Comparison of ENCODE assay signal across 14 cellular contexts in the genomic region with DNA sequence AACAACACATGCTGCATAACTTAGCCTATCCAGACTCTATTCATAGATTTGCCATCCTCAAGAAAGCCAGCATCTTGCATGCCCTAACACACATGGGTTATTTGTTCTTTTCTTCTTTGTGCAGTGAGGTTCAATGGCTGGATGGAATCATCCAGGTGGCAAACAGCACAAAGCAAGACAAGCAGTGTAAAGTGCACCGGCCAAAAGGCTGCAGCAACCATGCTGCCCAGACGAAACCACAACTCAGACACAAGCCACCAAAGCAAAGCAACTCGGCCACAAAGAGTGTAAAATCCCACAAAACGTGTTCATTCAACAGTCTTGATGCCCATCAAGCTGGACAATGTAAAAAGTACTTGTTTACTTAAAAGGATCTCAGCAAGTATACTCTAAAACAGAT.
DNase-seq lines count a peak whose midpoint lies in the region; ATAC-seq and TF ChIP-seq lines count a peak whose summit lies in the region.
"Had no signal": no experiment of that assay in that cellular context is flagged by ENCODE, and none has a peak within 500 bp of the region (broad histone marks: within the 10 kb centered on the region; RNA-seq: fewer than 3 reads in every experiment).

No MANE protein-coding gene starts in this region.

- H3K36me3 Mint-ChIP-seq in CD8-positive, alpha-beta T cell, result peaks cover 40% of the 10 kb centered on the region
- peaks cover 61% of the 10 kb centered on the region for H3K36me3 Mint-ChIP-seq in activated CD8-positive, alpha-beta T cell treated with anti-CD3 and anti-CD28 coated beads, Interleukin-2, amount 10 ng/mL, durations not matched to agents 7 days and 5 days (ENCODE audit: low read depth)
- peaks cover 9 to 19% (median 17%) of the 10 kb centered on the region in 3 donors for H3K36me3 Mint-ChIP-seq in naive thymus-derived CD8-positive, alpha-beta T cell
- no peaks in the 10 kb centered on the region for H3K36me3 Mint-ChIP-seq in Calu3 (ENCODE audit: insufficient read depth, unreplicated experiment)

- no peak for TF ChIP-seq CTCF in CD8-positive, alpha-beta T cell (IDR thresholded peaks at IDR 0.05)
- TF ChIP-seq CTCF in vagina (IDR thresholded peaks at IDR 0.05) (no peak), Calu3 (IDR thresholded peaks at IDR 0.05; ENCODE audit: unreplicated experiment) (no peak)

- peaks cover 3% of the 10 kb centered on the region for H3K9me3 Mint-ChIP-seq in CD8-positive, alpha-beta T cell
- H3K9me3 Mint-ChIP-seq in activated CD8-positive, alpha-beta T cell treated with anti-CD3 and anti-CD28 coated beads, Interleukin-2, amount 10 ng/mL, durations not matched to agents 7 days and 5 days (ENCODE audit: insufficient read depth), result no peaks in the 10 kb centered on the region
- H3K9me3 Mint-ChIP-seq in naive thymus-derived CD8-positive, alpha-beta T cell, result peaks cover 0 to 5% (median 0%) of the 10 kb centered on the region in 9 donors
- no peaks in the 10 kb centered on the region for H3K9me3 Mint-ChIP-seq in Calu3 (ENCODE audit: low read depth, unreplicated experiment)

- no peak overlapping the region for H3K4me3 ChIP-seq in CD8-positive, alpha-beta T cell (ENCODE audit: low read depth, low read length)
- H3K4me3 ChIP-seq in vagina, result no peak overlapping the region
- H3K4me3 ChIP-seq: SK-N-MC, transverse colon had no signal

- CTCF ChIA-PET in CD8-positive, alpha-beta T cell (lab: Charles Lee), result interaction anchor here (0.6 to 1.7 kb wide), 2 partner anchors 11 to 141 kb away, joined by 3 to 5 read pairs; no protein-coding TSS in a partner anchor
- CTCF ChIA-PET in activated CD8-positive, alpha-beta T cell treated with anti-CD3 and anti-CD28 coated beads, Interleukin-2, amount 10 ng/mL, durations not matched to agents 7 days and 5 days (lab: Charles Lee), result interaction anchor here (0.7 to 2.7 kb wide), 2 partner anchors 9 to 13 kb away, joined by 3 to 9 read pairs; no protein-coding TSS in a partner anchor
- CTCF ChIA-PET in Calu3 (lab: Charles Lee), result no interaction called here

- H3K4me1 Mint-ChIP-seq in CD8-positive, alpha-beta T cell (ENCODE audit: low read depth), result peaks cover 92% of the 10 kb centered on the region
- peaks cover 78% of the 10 kb centered on the region for H3K4me1 Mint-ChIP-seq in activated CD8-positive, alpha-beta T cell treated with anti-CD3 and anti-CD28 coated beads, Interleukin-2, amount 10 ng/mL, durations not matched to agents 7 days and 5 days (ENCODE audit: low read depth)
- peaks cover 49 to 97% (median 89%) of the 10 kb centered on the region in 4 donors for H3K4me1 Mint-ChIP-seq in naive thymus-derived CD8-positive, alpha-beta T cell
- H3K4me1 Mint-ChIP-seq in Calu3 (ENCODE audit: low read depth, unreplicated experiment), result no peaks in the 10 kb centered on the region

- BruUV-seq in Calu3 (replicated peaks; lab: Mats Ljungman, UMichigan), result no TSS peak

- POLR2A ChIA-PET in CD8-positive, alpha-beta T cell (lab: Charles Lee), result interaction anchor here (1.3 to 3.0 kb wide), 2 partner anchors 9 to 18 kb away, joined by 5 to 13 read pairs; no protein-coding TSS in a partner anchor
- POLR2A ChIA-PET in activated CD8-positive, alpha-beta T cell treated with anti-CD3 and anti-CD28 coated beads, Interleukin-2, amount 10 ng/mL, durations not matched to agents 7 days and 5 days (lab: Charles Lee), result no interaction called here
- POLR2A ChIA-PET in naive thymus-derived CD8-positive, alpha-beta T cell (lab: Charles Lee), result interaction anchor here (1.0 kb wide), 1 partner anchor 17 kb away, joined by 3 read pairs; no protein-coding TSS in a partner anchor

- no peaks in the 10 kb centered on the region for H3K27me3 ChIP-seq in CD8-positive, alpha-beta T cell (ENCODE audit: insufficient read depth, low read length)
- no peaks in the 10 kb centered on the region for H3K27me3 ChIP-seq in vagina
- H3K27me3 ChIP-seq: transverse colon had no signal

- no peak overlapping the region for H3K4me3 Mint-ChIP-seq in CD8-positive, alpha-beta T cell
- H3K4me3 Mint-ChIP-seq in activated CD8-positive, alpha-beta T cell treated with anti-CD3 and anti-CD28 coated beads, Interleukin-2, amount 10 ng/mL, durations not matched to agents 7 days and 5 days, result no peak overlapping the region
- peak overlapping the region in 9 of 10 donors; percentile 21 to 79 (median 52) for H3K4me3 Mint-ChIP-seq in naive thymus-derived CD8-positive, alpha-beta T cell
- H3K4me3 Mint-ChIP-seq in Calu3 (ENCODE audit: low read depth, unreplicated experiment), result no peak overlapping the region

- no peak for DNase-seq in CD8-positive, alpha-beta T cell
- no peak for DNase-seq in activated CD8-positive, alpha-beta T cell treated with anti-CD3 and anti-CD28 coated beads, Interleukin-2, amount 10 ng/mL, durations not matched to agents 7 days and 5 days
- no peak for DNase-seq in naive thymus-derived CD8-positive, alpha-beta T cell
- DNase-seq in vagina (ENCODE audit: extremely low spot score in 2 of 2) (no peak), Calu3 (no peak)
- DNase-seq: activated naive CD4-positive, alpha-beta T cell treated with anti-CD3 and anti-CD28 coated beads, Interleukin-2, amount 50 U/mL, for 16 hours; head of caudate nucleus; IMR-90; MM.1S; NCI-H1694; transverse colon had no signal

- peaks cover 86% of the 10 kb centered on the region for H3K4me1 ChIP-seq in CD8-positive, alpha-beta T cell (ENCODE audit: insufficient read depth, low read length)
- H3K4me1 ChIP-seq in vagina, result peaks cover 11% of the 10 kb centered on the region

- H3K27ac Mint-ChIP-seq in CD8-positive, alpha-beta T cell, result peak overlapping the region; percentile 86
- H3K27ac Mint-ChIP-seq in activated CD8-positive, alpha-beta T cell treated with anti-CD3 and anti-CD28 coated beads, Interleukin-2, amount 10 ng/mL, durations not matched to agents 7 days and 5 days, result peak overlapping the region; percentile 2
- peak overlapping the region in 9 of 10 donors; percentile 15 to 96 (median 83) for H3K27ac Mint-ChIP-seq in naive thymus-derived CD8-positive, alpha-beta T cell
- H3K27ac Mint-ChIP-seq in Calu3 (ENCODE audit: unreplicated experiment), result no peak overlapping the region

- ATAC-seq in CD8-positive, alpha-beta T cell, result no peak
- ATAC-seq in GM18511 (IDR thresholded peaks at IDR 0.05; ENCODE audit: unreplicated experiment), result peak; percentile 41
- no peak for ATAC-seq in activated CD8-positive, alpha-beta T cell treated with anti-CD3 and anti-CD28 coated beads, Interleukin-2, amount 10 ng/mL, durations not matched to agents 7 days and 5 days
- ATAC-seq in naive thymus-derived CD8-positive, alpha-beta T cell, result no peak
- ATAC-seq in HG03045 (IDR thresholded peaks at IDR 0.05; ENCODE audit: unreplicated experiment), result no peak

- no peak overlapping the region for H3K27ac ChIP-seq in CD8-positive, alpha-beta T cell (ENCODE audit: low read depth, low read length)
- H3K27ac ChIP-seq in vagina, result no peak overlapping the region
- H3K27ac ChIP-seq: SK-N-MC, transverse colon had no signal

- no peaks in the 10 kb centered on the region for H3K9me3 ChIP-seq in CD8-positive, alpha-beta T cell (ENCODE audit: low read length)
- no peaks in the 10 kb centered on the region for H3K9me3 ChIP-seq in vagina
- H3K9me3 ChIP-seq: transverse colon had no signal

- no peak for TF ChIP-seq POLR2A in vagina (IDR thresholded peaks at IDR 0.05)

- H3K27me3 Mint-ChIP-seq in CD8-positive, alpha-beta T cell (ENCODE audit: low read depth), result no peaks in the 10 kb centered on the region
- no peaks in the 10 kb centered on the region for H3K27me3 Mint-ChIP-seq in activated CD8-positive, alpha-beta T cell treated with anti-CD3 and anti-CD28 coated beads, Interleukin-2, amount 10 ng/mL, durations not matched to agents 7 days and 5 days (ENCODE audit: low read depth)
- no peaks in the 10 kb centered on the region for H3K27me3 Mint-ChIP-seq in naive thymus-derived CD8-positive, alpha-beta T cell
- no peaks in the 10 kb centered on the region for H3K27me3 Mint-ChIP-seq in Calu3 (ENCODE audit: unreplicated experiment)

- no peaks in the 10 kb centered on the region for H3K36me3 ChIP-seq in CD8-positive, alpha-beta T cell (ENCODE audit: insufficient read depth, low read length)
- H3K36me3 ChIP-seq in vagina, result no peaks in the 10 kb centered on the region
- H3K36me3 ChIP-seq: transverse colon had no signal

- intact Hi-C loops in CD8-positive, alpha-beta T cell (cut with DNase I, micrococcal nuclease), result no loop called here
- intact Hi-C loops in vagina (cut with DNase I) (no loop called here), Calu3 (cut with micrococcal nuclease; ENCODE audit: unreplicated experiment) (no loop called here)

Comparison
In these comparisons a context has a peak if more than half of its experiments do, and no peak if none do; other contexts are left out.
1. H3K4me3 Mint-ChIP-seq: peak in naive thymus-derived CD8-positive, alpha-beta T cell (9 of 10); none in CD8-positive, alpha-beta T cell (single experiment), activated CD8-positive, alpha-beta T cell treated with anti-CD3 and anti-CD28 coated beads, Interleukin-2, amount 10 ng/mL, durations not matched to agents 7 days and 5 days (single experiment) and Calu3 (single experiment).